ENCODE assay signal across 23 cellular contexts in genomic region chr9:124228516-124228915, GRCh38.
"Had no signal": no experiment of that assay in that cellular context is flagged by ENCODE, and none has a peak within 500 bp of the region (broad histone marks: within the 10 kb centered on the region; RNA-seq: fewer than 3 reads in every experiment).

No MANE protein-coding gene starts in this region.

- H3K27me3 Mint-ChIP-seq: effector memory CD8-positive, alpha-beta T cell; memory B cell; naive B cell; natural killer cell treated with Interleukin-12 subunit alpha and Interleukin-12 subunit beta and Interleukin-15 and Interleukin-18, amount 100 ng/mL, for 72 hours had no signal

- H3K27me3 ChIP-seq: stomach, thyroid gland had no signal

- H3K9me3 ChIP-seq: left ventricle myocardium inferior, mucosa of descending colon, stomach, thyroid gland had no signal

- H3K4me1 ChIP-seq: parathyroid adenoma, thyroid gland had no signal

- H3K4me3 ChIP-seq: left ventricle myocardium inferior, lung, mucosa of descending colon, stomach, thyroid gland had no signal

- H3K4me1 Mint-ChIP-seq: neural crest cell had no signal

- H2AFZ ChIP-seq: parathyroid adenoma had no signal

- H3K36me3 Mint-ChIP-seq: immature natural killer cell; memory B cell; naive B cell; natural killer cell treated with Interleukin-12 subunit alpha and Interleukin-12 subunit beta and Interleukin-15 and Interleukin-18, amount 100 ng/mL, for 72 hours; stimulated activated effector memory CD8-positive, alpha-beta T cell treated with anti-CD3 and anti-CD28 coated beads, Interleukin-12 subunit alpha, Interleukin-12 subunit beta, amount 100 ng/mL, for 72 hours; type B pancreatic cell had no signal

- H3K27ac ChIP-seq: left ventricle myocardium inferior, parathyroid adenoma, stomach, thyroid gland had no signal

- DNase-seq: cortex of kidney; effector memory CD8-positive, alpha-beta T cell; hypothalamus; immature natural killer cell; islet precursor cell; kidney glomerular epithelial cell; left colon; left ventricle myocardium inferior; mucosa of descending colon; naive B cell; stimulated activated CD4-positive, alpha-beta T cell treated with anti-CD3 and anti-CD28 coated beads, Interleukin-2, amount 100 ng/mL, for 24 hours; stimulated activated CD4-positive, alpha-beta T cell treated with anti-CD3 and anti-CD28 coated beads, Interleukin-4, amount 100 ng/mL, for 24 hours; stimulated activated naive CD4-positive, alpha-beta T cell treated with Interleukin-2 at 50 U/mL for 16 hours; stomach; thyroid gland had no signal

- H3K9ac ChIP-seq: parathyroid adenoma had no signal

- H3K27ac Mint-ChIP-seq: effector memory CD8-positive, alpha-beta T cell; immature natural killer cell; memory B cell; natural killer cell treated with Interleukin-12 subunit alpha and Interleukin-12 subunit beta and Interleukin-15 and Interleukin-18, amount 100 ng/mL, for 72 hours; progenitor cell of endocrine pancreas; type B pancreatic cell had no signal

- H3K9me3 Mint-ChIP-seq: effector memory CD8-positive, alpha-beta T cell; immature natural killer cell; memory B cell; naive B cell; natural killer cell treated with Interleukin-12 subunit alpha and Interleukin-12 subunit beta and Interleukin-15 and Interleukin-18, amount 100 ng/mL, for 72 hours; neural crest cell; stimulated activated effector memory CD8-positive, alpha-beta T cell treated with anti-CD3 and anti-CD28 coated beads, Interleukin-12 subunit alpha, Interleukin-12 subunit beta, amount 100 ng/mL, for 72 hours; type B pancreatic cell had no signal

- H3K4me3 Mint-ChIP-seq: effector memory CD8-positive, alpha-beta T cell; immature natural killer cell; memory B cell; naive B cell; natural killer cell treated with Interleukin-12 subunit alpha and Interleukin-12 subunit beta and Interleukin-15 and Interleukin-18, amount 100 ng/mL, for 72 hours; neural crest cell; stimulated activated effector memory CD8-positive, alpha-beta T cell treated with anti-CD3 and anti-CD28 coated beads, Interleukin-12 subunit alpha, Interleukin-12 subunit beta, amount 100 ng/mL, for 72 hours; type B pancreatic cell had no signal

- H3K36me3 ChIP-seq: left ventricle myocardium inferior, stomach, thyroid gland had no signal
